ENCODE assay signal across 1 cellular context in genomic region chr18:62522178-62522509, GRCh38.
TF ChIP-seq lines count a peak whose summit lies in the region.

No MANE protein-coding gene starts in this region.

TF ChIP-seq in HepG2, 621 proteins besides CTCF, POLR2A, EP300 and RAD21:
- TF ChIP-seq DZIP1 (CRISPR knock-in tag; IDR thresholded peaks at IDR 0.05) (no peak), ZNF367 (CRISPR knock-in tag; IDR thresholded peaks at IDR 0.05; ENCODE audit: borderline replicate concordance) (0 out of 2 replicates have a peak, but pooled peaks have one; percentile 46), ZSCAN20 (CRISPR knock-in tag; IDR thresholded peaks at IDR 0.05; ENCODE audit: borderline replicate concordance) (0 out of 2 replicates have a peak, but pooled peaks have one; percentile 40), ZNF142 (CRISPR knock-in tag; IDR thresholded peaks at IDR 0.05) (0 out of 2 replicates have a peak, but pooled peaks have one; percentile 37), ZNF800 (CRISPR knock-in tag; IDR thresholded peaks at IDR 0.05) (0 out of 2 replicates have a peak, but pooled peaks have one; percentile 24), ZNF672 (CRISPR knock-in tag; IDR thresholded peaks at IDR 0.05) (no peak), MXI1 (IDR thresholded peaks at IDR 0.05; ENCODE audit: borderline replicate concordance, low read depth, low read length) (no peak), ZNF766 (CRISPR knock-in tag; IDR thresholded peaks at IDR 0.05; ENCODE audit: borderline replicate concordance) (peak; percentile 51; the same call in 1 of the 2 replicates)
TF ChIP-seq in HepG2: peak in this region for 5.
